ENCODE assay signal across 1 cellular context in genomic region chr19:10283301-10283733, GRCh38.
TF ChIP-seq lines count a peak whose summit lies in the region.

No MANE protein-coding gene starts in this region.

TF ChIP-seq in A549, 52 proteins besides CTCF, POLR2A, EP300 and RAD21 (continued from another document):
- TF ChIP-seq CBX2 (IDR thresholded peaks at IDR 0.05; ENCODE audit: borderline replicate concordance, low read depth) (no peak), ZFP36 (IDR thresholded peaks at IDR 0.05; ENCODE audit: borderline replicate concordance, partially characterized antibody) (no peak), SREBF2 (IDR thresholded peaks at IDR 0.05) (no peak), HDAC2 (IDR thresholded peaks at IDR 0.05) (no peak), SMC3 (IDR thresholded peaks at IDR 0.05) (no peak), POLR2AphosphoS2 (conservative IDR thresholded peaks at IDR 0.05; ENCODE audit: low read length) (no peak), USF2 (IDR thresholded peaks at IDR 0.05) (no peak), NPAS2 (CRISPR knock-in tag; IDR thresholded peaks at IDR 0.05; ENCODE audit: borderline replicate concordance) (no peak), CBX8 (IDR thresholded peaks at IDR 0.05) (no peak), HMGXB4 (CRISPR knock-in tag; IDR thresholded peaks at IDR 0.05; ENCODE audit: borderline replicate concordance) (no peak), PHF8 (IDR thresholded peaks at IDR 0.05; ENCODE audit: borderline replicate concordance, low read depth) (no peak)
- TF ChIP-seq, protein P1, sequence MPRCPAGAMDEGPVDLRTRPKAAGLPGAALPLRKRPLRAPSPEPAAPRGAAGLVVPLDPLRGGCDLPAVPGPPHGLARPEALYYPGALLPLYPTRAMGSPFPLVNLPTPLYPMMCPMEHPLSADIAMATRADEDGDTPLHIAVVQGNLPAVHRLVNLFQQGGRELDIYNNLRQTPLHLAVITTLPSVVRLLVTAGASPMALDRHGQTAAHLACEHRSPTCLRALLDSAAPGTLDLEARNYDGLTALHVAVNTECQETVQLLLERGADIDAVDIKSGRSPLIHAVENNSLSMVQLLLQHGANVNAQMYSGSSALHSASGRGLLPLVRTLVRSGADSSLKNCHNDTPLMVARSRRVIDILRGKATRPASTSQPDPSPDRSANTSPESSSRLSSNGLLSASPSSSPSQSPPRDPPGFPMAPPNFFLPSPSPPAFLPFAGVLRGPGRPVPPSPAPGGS (IDR thresholded peaks at IDR 0.05), result no peak
- TF ChIP-seq, protein P2, sequence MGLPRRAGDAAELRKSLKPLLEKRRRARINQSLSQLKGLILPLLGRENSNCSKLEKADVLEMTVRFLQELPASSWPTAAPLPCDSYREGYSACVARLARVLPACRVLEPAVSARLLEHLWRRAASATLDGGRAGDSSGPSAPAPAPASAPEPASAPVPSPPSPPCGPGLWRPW (IDR thresholded peaks at IDR 0.05), result no peak
- TF ChIP-seq, protein P3, sequence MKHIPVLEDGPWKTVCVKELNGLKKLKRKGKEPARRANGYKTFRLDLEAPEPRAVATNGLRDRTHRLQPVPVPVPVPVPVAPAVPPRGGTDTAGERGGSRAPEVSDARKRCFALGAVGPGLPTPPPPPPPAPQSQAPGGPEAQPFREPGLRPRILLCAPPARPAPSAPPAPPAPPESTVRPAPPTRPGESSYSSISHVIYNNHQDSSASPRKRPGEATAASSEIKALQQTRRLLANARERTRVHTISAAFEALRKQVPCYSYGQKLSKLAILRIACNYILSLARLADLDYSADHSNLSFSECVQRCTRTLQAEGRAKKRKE (CRISPR knock-in tag; IDR thresholded peaks at IDR 0.05; ENCODE audit: low read depth), result no peak
